12 cellular contexts compared by ENCODE assay signal in the genomic region with DNA sequence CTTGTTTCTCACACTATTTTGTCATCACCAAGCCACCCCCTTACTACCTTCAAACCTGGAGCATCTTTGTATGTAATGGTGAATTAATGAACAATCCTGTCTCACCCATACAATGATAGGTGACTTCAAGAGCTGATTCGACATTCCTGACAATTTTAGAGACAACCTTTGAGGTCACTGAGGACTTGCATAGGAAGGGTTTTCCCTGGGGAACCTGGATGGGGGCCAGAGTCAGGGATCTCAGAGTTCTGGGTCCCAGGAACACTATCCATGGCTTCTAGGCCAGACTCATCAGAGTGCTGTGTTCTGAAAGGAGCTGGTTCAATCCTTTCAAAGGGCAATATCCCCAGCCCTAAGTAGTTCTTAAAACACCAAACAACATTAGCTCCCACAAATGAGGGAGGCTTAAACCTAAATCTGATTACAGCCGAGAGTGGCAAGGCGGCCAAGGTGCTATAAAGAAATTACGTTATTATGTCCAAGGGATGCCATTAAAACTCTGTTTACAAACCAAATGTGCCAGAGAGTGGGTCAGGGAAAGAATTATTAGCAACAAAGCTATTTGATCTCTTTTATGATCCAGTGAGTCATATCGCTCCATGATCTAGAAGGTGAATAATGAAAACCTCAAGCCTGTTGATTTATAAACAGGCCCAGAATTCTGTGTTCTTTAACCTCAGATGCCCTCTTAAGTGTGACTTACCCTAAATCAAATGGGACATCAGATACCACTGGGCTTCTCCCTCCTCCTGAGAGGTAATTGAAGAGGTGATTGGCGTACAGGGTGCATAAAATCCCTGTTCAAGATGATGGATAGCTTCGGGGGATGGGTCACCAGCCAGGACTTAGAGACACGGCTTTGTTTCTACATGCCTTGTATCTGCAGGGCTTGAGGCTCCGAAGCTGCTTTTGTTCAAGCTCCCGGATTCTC.
DNase-seq lines count a peak whose midpoint lies in the region; ATAC-seq and TF ChIP-seq lines count a peak whose summit lies in the region.
"Had no signal": no experiment of that assay in that cellular context is flagged by ENCODE, and none has a peak within 500 bp of the region (broad histone marks: within the 10 kb centered on the region; RNA-seq: fewer than 3 reads in every experiment).

No MANE protein-coding gene starts in this region.

- H4K12ac ChIP-seq in trophoblast cell (ENCODE audit: low read depth, low read length): no peak overlapping the region

- ATAC-seq in sciatic nerve: no peak
- ATAC-seq in GM19351 (IDR thresholded peaks at IDR 0.05; ENCODE audit: unreplicated experiment): no peak

- peak overlapping the region; percentile 40 for H3K18ac ChIP-seq in trophoblast cell (ENCODE audit: low read length)

- peak overlapping the region; percentile 75 for H2BK12ac ChIP-seq in trophoblast cell (ENCODE audit: low read length)

- H3K23ac ChIP-seq in trophoblast cell (ENCODE audit: low read length): no peak overlapping the region

- H3K36me3 Mint-ChIP-seq in endodermal cell (ENCODE audit: low read depth): no peaks in the 10 kb centered on the region
- no peaks in the 10 kb centered on the region for H3K36me3 Mint-ChIP-seq in activated CD4-positive, alpha-beta memory T cell treated with anti-CD3 and anti-CD28 coated beads for 36 hours

- H3K27ac Mint-ChIP-seq in endodermal cell: no peak overlapping the region
- H3K27ac Mint-ChIP-seq in activated CD4-positive, alpha-beta memory T cell treated with anti-CD3 and anti-CD28 coated beads for 36 hours: no peak overlapping the region

- H3K36me3 ChIP-seq in endodermal cell (ENCODE audit: control insufficient read depth, insufficient read depth, low read length) (no peaks in the 10 kb centered on the region), trophoblast cell (ENCODE audit: control insufficient read depth in 1 of 2, insufficient read depth in 2 of 2, low read length in 2 of 2) (no peaks in the 10 kb centered on the region)

- peak overlapping the region; percentile 20 for H2AFZ ChIP-seq in trophoblast cell (ENCODE audit: insufficient read depth, low read length, poor library complexity)

- H3K4me3 Mint-ChIP-seq in endodermal cell: no peak overlapping the region
- no peak overlapping the region for H3K4me3 Mint-ChIP-seq in activated CD4-positive, alpha-beta memory T cell treated with anti-CD3 and anti-CD28 coated beads for 36 hours

- peak overlapping the region; percentile 72 for H2AK5ac ChIP-seq in trophoblast cell (ENCODE audit: low read length)

- POLR2A ChIA-PET in activated CD4-positive, alpha-beta memory T cell treated with anti-CD3 and anti-CD28 coated beads for 36 hours (lab: Charles Lee): no interaction called here

- no peak for TF ChIP-seq CTCF in endodermal cell (conservative IDR thresholded peaks at IDR 0.05)

- CTCF ChIA-PET in activated CD4-positive, alpha-beta memory T cell treated with anti-CD3 and anti-CD28 coated beads for 36 hours (lab: Charles Lee): no interaction called here

- peak overlapping the region; percentile 72 for H2BK120ac ChIP-seq in trophoblast cell (ENCODE audit: insufficient read depth, low read length, poor library complexity)

- H3K4me2 ChIP-seq in trophoblast cell (ENCODE audit: low read length): no peak overlapping the region

- H4K8ac ChIP-seq in trophoblast cell (ENCODE audit: low read depth, low read length): peak overlapping the region; percentile 66

- peak overlapping the region; percentile 75 for H3K14ac ChIP-seq in trophoblast cell (ENCODE audit: low read length)

- peaks cover 7% of the 10 kb centered on the region for H3K27me3 Mint-ChIP-seq in endodermal cell (ENCODE audit: insufficient read depth)
- H3K27me3 Mint-ChIP-seq in activated CD4-positive, alpha-beta memory T cell treated with anti-CD3 and anti-CD28 coated beads for 36 hours: no peaks in the 10 kb centered on the region

- no peak overlapping the region for H3K9ac ChIP-seq in endodermal cell (ENCODE audit: extremely low read depth, low read length, poor library complexity, severe bottlenecking)
- no peak overlapping the region for H3K9ac ChIP-seq in trophoblast cell (ENCODE audit: low read length)

- 86 to 87% methylated on average over 7 to 10 of the region's 10 CpGs for WGBS in endodermal cell (ENCODE audit: insufficient coverage in 1 of 2, insufficient read length in 1 of 2), 2 experiments
- no CpG with 5 or more reads among the region's 10 CpGs for WGBS in trophoblast cell (ENCODE audit: extremely low coverage, insufficient coverage, insufficient read length)

- H3K9me3 ChIP-seq in endodermal cell (ENCODE audit: control insufficient read depth, low read length) (no peaks in the 10 kb centered on the region), trophoblast cell (ENCODE audit: insufficient read depth, low read depth, low read length) (no peaks in the 10 kb centered on the region)

- H3K79me2 ChIP-seq in trophoblast cell (ENCODE audit: control insufficient read depth, insufficient read depth, low read length, poor library complexity): no peaks in the 10 kb centered on the region

- H3K4me3 ChIP-seq in endodermal cell (ENCODE audit: low read length): no peak overlapping the region
- H3K4me3 ChIP-seq in trophoblast cell (ENCODE audit: low read depth, low read length): no peak overlapping the region

- H4K91ac ChIP-seq in trophoblast cell (ENCODE audit: low read depth, low read length): peak overlapping the region; percentile 50

- H3K27ac ChIP-seq in endodermal cell (ENCODE audit: low read depth, low read length) (no peak overlapping the region), trophoblast cell (ENCODE audit: low read depth, low read length) (no peak overlapping the region)

- H3K4me1 Mint-ChIP-seq in endodermal cell: peaks cover 7% of the 10 kb centered on the region
- H3K4me1 Mint-ChIP-seq in activated CD4-positive, alpha-beta memory T cell treated with anti-CD3 and anti-CD28 coated beads for 36 hours (ENCODE audit: low read depth): no peaks in the 10 kb centered on the region

- intact Hi-C loops in sciatic nerve (cut with DNase I): no loop called here
- intact Hi-C loops in activated CD4-positive, alpha-beta memory T cell treated with anti-CD3 and anti-CD28 coated beads for 36 hours (cut with micrococcal nuclease): no loop called here

- H3K79me1 ChIP-seq in trophoblast cell (ENCODE audit: low read length): peaks cover 14% of the 10 kb centered on the region

- H3K4ac ChIP-seq in trophoblast cell (ENCODE audit: low read depth, low read length): no peak overlapping the region

- no peak overlapping the region for H2BK5ac ChIP-seq in trophoblast cell (ENCODE audit: low read depth, low read length, poor library complexity)

- peak; percentile 45 for DNase-seq in Daoy (ENCODE audit: low read depth)
- DNase-seq in NCI-H2196 (lab: John Stamatoyannopoulos, UW; ENCODE audit: unreplicated experiment): peak; percentile 75
- peak; percentile 33 for DNase-seq in endodermal cell
- no peak for DNase-seq in trophoblast cell
- no peak for DNase-seq in sciatic nerve (ENCODE audit: low spot score)
- DNase-seq in GM19238 (ENCODE audit: insufficient read length, low spot score): no peak
- no peak for DNase-seq in activated CD4-positive, alpha-beta memory T cell treated with anti-CD3 and anti-CD28 coated beads for 36 hours
- DNase-seq: COR-L47; NCI-H1436; stimulated activated CD4-positive, alpha-beta T cell treated with anti-CD3 and anti-CD28 coated beads, Interleukin-4, amount 100 ng/mL, for 1 hour; T-helper 9 cell had no signal

- no peaks in the 10 kb centered on the region for H3K27me3 ChIP-seq in endodermal cell (ENCODE audit: control insufficient read depth, insufficient read depth, low read length, poor library complexity, severe bottlenecking)
- no peaks in the 10 kb centered on the region for H3K27me3 ChIP-seq in trophoblast cell (ENCODE audit: insufficient read depth, low read length)

- H3K9me3 Mint-ChIP-seq in endodermal cell: peaks cover 6% of the 10 kb centered on the region
- H3K9me3 Mint-ChIP-seq in activated CD4-positive, alpha-beta memory T cell treated with anti-CD3 and anti-CD28 coated beads for 36 hours: peaks cover 14% of the 10 kb centered on the region

- H3K4me1 ChIP-seq in endodermal cell (ENCODE audit: control insufficient read depth, insufficient read depth, low read length): no peaks in the 10 kb centered on the region
- peaks cover 8 to 11% of the 10 kb centered on the region in 2 experiments for H3K4me1 ChIP-seq in trophoblast cell (ENCODE audit: control insufficient read depth in 1 of 2, insufficient read depth in 2 of 2, low read length in 2 of 2)

Comparison
In these comparisons a context has a peak if more than half of its experiments do, and no peak if none do; other contexts are left out.
1. DNase-seq: peak in Daoy (single experiment), NCI-H2196 (single experiment) and endodermal cell (single experiment); none in trophoblast cell (0 of 2), sciatic nerve (single experiment), GM19238 (single experiment) and activated CD4-positive, alpha-beta memory T cell treated with anti-CD3 and anti-CD28 coated beads for 36 hours (single experiment).